In genomic region chr18:38909972-38910371, GRCh38 we compare ENCODE assay signal across 17 cellular contexts.
A peak's percentile ranks its signal among the peaks of the same experiment; 100 is the strongest.
DNase-seq lines count a peak whose midpoint lies in the region; ATAC-seq and TF ChIP-seq lines count a peak whose summit lies in the region.
"Had no signal": no experiment of that assay in that cellular context is flagged by ENCODE, and none has a peak within 500 bp of the region (broad histone marks: within the 10 kb centered on the region; RNA-seq: fewer than 3 reads in every experiment).

No MANE protein-coding gene starts in this region.

- H3K27me3 ChIP-seq in left ventricle myocardium inferior (ENCODE audit: low read depth) = no peaks in the 10 kb centered on the region
- H3K27me3 ChIP-seq: SJSA1 had no signal

- CTCF ChIA-PET in activated CD8-positive, alpha-beta T cell treated with anti-CD3 and anti-CD28 coated beads, Interleukin-2, amount 10 ng/mL, durations not matched to agents 7 days and 5 days (lab: Charles Lee) = no interaction called here

- H3K4me3 Mint-ChIP-seq in activated CD8-positive, alpha-beta T cell treated with anti-CD3 and anti-CD28 coated beads, Interleukin-2, amount 10 ng/mL, durations not matched to agents 7 days and 5 days = no peak overlapping the region
- H3K4me3 Mint-ChIP-seq: CD14-positive monocyte had no signal

- no peak overlapping the region for H3K27ac Mint-ChIP-seq in activated CD8-positive, alpha-beta T cell treated with anti-CD3 and anti-CD28 coated beads, Interleukin-2, amount 10 ng/mL, durations not matched to agents 7 days and 5 days
- H3K27ac Mint-ChIP-seq: CD14-positive monocyte had no signal

- ATAC-seq in esophagus mucosa = peak; percentile 26
- no peak for ATAC-seq in activated CD8-positive, alpha-beta T cell treated with anti-CD3 and anti-CD28 coated beads, Interleukin-2, amount 10 ng/mL, durations not matched to agents 7 days and 5 days
- ATAC-seq in HG03565 (IDR thresholded peaks at IDR 0.05; ENCODE audit: unreplicated experiment) = no peak

- no peaks in the 10 kb centered on the region for H3K36me3 Mint-ChIP-seq in activated CD8-positive, alpha-beta T cell treated with anti-CD3 and anti-CD28 coated beads, Interleukin-2, amount 10 ng/mL, durations not matched to agents 7 days and 5 days (ENCODE audit: low read depth)
- H3K36me3 Mint-ChIP-seq: CD14-positive monocyte had no signal

- POLR2A ChIA-PET in activated CD8-positive, alpha-beta T cell treated with anti-CD3 and anti-CD28 coated beads, Interleukin-2, amount 10 ng/mL, durations not matched to agents 7 days and 5 days (lab: Charles Lee) = no interaction called here

- DNase-seq in NCI-H510A treated with DMSO at 0.1 percent for 48 hours (lab: John Stamatoyannopoulos, UW) (peak; percentile 51), NCI-H510A (lab: John Stamatoyannopoulos, UW) (no peak), astrocyte of the hippocampus (ENCODE audit: low read depth, low spot score) (peak; percentile 15), retinal pigment epithelial cell (ENCODE audit: low read depth) (peak; percentile 45), left ventricle myocardium inferior (no peak)
- no peak for DNase-seq in activated CD8-positive, alpha-beta T cell treated with anti-CD3 and anti-CD28 coated beads, Interleukin-2, amount 10 ng/mL, durations not matched to agents 7 days and 5 days
- DNase-seq: DMS 273 treated with DMSO at 0.1 percent for 48 hours, GDM1, HCEC 1CT, NCI-H1694 treated with DMSO at 0.1 percent for 48 hours, NCI-H524 treated with DMSO at 0.1 percent for 48 hours, PC-9 had no signal

- H3K4me3 ChIP-seq in retinal pigment epithelial cell (ENCODE audit: low read length) = no peak overlapping the region
- H3K4me3 ChIP-seq in left ventricle myocardium inferior = no peak overlapping the region
- H3K4me3 ChIP-seq: PC-9, SJSA1 had no signal

- H3K9me3 ChIP-seq in left ventricle myocardium inferior (replicated peaks) = peaks cover 9% of the 10 kb centered on the region

- H3K27me3 Mint-ChIP-seq in activated CD8-positive, alpha-beta T cell treated with anti-CD3 and anti-CD28 coated beads, Interleukin-2, amount 10 ng/mL, durations not matched to agents 7 days and 5 days (ENCODE audit: low read depth) = no peaks in the 10 kb centered on the region

- TF ChIP-seq CTCF in retinal pigment epithelial cell (conservative IDR thresholded peaks at IDR 0.05; ENCODE audit: low read depth, low read length) = no peak
- no peak for TF ChIP-seq CTCF in left ventricle myocardium inferior (IDR thresholded peaks at IDR 0.05; ENCODE audit: borderline replicate concordance)

- H3K9me3 Mint-ChIP-seq in activated CD8-positive, alpha-beta T cell treated with anti-CD3 and anti-CD28 coated beads, Interleukin-2, amount 10 ng/mL, durations not matched to agents 7 days and 5 days (ENCODE audit: insufficient read depth) = no peaks in the 10 kb centered on the region

- H3K4me1 ChIP-seq in left ventricle myocardium inferior = no peaks in the 10 kb centered on the region
- H3K4me1 ChIP-seq: SJSA1 had no signal

- H3K27ac ChIP-seq in left ventricle myocardium inferior (replicated peaks) = no peak overlapping the region
- H3K27ac ChIP-seq: 22Rv1, PC-9, SJSA1 had no signal

- no peaks in the 10 kb centered on the region for H3K36me3 ChIP-seq in left ventricle myocardium inferior
- H3K36me3 ChIP-seq: SJSA1 had no signal

- no peaks in the 10 kb centered on the region for H3K4me1 Mint-ChIP-seq in activated CD8-positive, alpha-beta T cell treated with anti-CD3 and anti-CD28 coated beads, Interleukin-2, amount 10 ng/mL, durations not matched to agents 7 days and 5 days (ENCODE audit: low read depth)
- H3K4me1 Mint-ChIP-seq: CD14-positive monocyte had no signal

- intact Hi-C loops in left ventricle myocardium inferior (cut with micrococcal nuclease) = no loop called here

Comparison
In these comparisons a context has a peak if more than half of its experiments do, and no peak if none do; other contexts are left out.
1. DNase-seq: peak in NCI-H510A treated with DMSO at 0.1 percent for 48 hours (single experiment), astrocyte of the hippocampus (single experiment) and retinal pigment epithelial cell (single experiment); none in NCI-H510A (single experiment), left ventricle myocardium inferior (single experiment) and activated CD8-positive, alpha-beta T cell treated with anti-CD3 and anti-CD28 coated beads, Interleukin-2, amount 10 ng/mL, durations not matched to agents 7 days and 5 days (single experiment).